In the genomic region with DNA sequence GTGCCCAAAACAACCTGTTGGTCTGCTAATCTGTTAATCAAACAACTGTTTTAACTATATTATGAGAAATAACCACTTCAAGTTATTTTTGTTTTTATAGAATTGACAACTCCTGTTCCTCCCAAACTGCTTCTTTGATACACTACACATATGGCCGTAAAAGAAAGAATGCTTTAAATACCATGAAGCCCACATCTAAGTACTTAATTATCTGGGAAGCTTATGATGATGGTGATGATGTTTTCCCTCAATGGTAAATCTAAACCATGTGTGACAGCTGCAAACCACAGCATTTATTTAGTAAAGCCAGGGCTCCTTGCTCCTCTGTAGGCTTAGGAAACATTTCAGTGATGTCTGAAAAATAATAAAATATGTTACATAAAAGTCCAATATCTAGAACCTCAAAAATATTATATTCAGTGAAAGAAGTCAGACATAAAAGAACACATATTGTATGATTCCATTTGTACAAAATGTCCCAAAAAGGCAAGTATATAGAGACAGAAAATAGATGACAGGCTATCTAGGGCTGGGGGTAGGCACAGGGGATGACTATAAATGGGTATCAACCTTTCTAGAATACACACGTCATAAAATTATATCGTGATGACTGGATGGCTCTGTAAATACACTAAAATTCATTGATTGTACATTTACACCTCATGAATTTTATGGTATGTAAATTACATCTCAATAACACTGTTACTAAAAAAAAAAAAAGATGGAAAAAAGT, we compare ENCODE assay signal across 1 cellular context.
TF ChIP-seq lines count a peak whose summit lies in the region.

No MANE protein-coding gene starts in this region.

TF ChIP-seq in GM23338, 12 proteins besides CTCF, POLR2A, EP300 and RAD21 (continued from another document):
- TF ChIP-seq, protein P1, sequence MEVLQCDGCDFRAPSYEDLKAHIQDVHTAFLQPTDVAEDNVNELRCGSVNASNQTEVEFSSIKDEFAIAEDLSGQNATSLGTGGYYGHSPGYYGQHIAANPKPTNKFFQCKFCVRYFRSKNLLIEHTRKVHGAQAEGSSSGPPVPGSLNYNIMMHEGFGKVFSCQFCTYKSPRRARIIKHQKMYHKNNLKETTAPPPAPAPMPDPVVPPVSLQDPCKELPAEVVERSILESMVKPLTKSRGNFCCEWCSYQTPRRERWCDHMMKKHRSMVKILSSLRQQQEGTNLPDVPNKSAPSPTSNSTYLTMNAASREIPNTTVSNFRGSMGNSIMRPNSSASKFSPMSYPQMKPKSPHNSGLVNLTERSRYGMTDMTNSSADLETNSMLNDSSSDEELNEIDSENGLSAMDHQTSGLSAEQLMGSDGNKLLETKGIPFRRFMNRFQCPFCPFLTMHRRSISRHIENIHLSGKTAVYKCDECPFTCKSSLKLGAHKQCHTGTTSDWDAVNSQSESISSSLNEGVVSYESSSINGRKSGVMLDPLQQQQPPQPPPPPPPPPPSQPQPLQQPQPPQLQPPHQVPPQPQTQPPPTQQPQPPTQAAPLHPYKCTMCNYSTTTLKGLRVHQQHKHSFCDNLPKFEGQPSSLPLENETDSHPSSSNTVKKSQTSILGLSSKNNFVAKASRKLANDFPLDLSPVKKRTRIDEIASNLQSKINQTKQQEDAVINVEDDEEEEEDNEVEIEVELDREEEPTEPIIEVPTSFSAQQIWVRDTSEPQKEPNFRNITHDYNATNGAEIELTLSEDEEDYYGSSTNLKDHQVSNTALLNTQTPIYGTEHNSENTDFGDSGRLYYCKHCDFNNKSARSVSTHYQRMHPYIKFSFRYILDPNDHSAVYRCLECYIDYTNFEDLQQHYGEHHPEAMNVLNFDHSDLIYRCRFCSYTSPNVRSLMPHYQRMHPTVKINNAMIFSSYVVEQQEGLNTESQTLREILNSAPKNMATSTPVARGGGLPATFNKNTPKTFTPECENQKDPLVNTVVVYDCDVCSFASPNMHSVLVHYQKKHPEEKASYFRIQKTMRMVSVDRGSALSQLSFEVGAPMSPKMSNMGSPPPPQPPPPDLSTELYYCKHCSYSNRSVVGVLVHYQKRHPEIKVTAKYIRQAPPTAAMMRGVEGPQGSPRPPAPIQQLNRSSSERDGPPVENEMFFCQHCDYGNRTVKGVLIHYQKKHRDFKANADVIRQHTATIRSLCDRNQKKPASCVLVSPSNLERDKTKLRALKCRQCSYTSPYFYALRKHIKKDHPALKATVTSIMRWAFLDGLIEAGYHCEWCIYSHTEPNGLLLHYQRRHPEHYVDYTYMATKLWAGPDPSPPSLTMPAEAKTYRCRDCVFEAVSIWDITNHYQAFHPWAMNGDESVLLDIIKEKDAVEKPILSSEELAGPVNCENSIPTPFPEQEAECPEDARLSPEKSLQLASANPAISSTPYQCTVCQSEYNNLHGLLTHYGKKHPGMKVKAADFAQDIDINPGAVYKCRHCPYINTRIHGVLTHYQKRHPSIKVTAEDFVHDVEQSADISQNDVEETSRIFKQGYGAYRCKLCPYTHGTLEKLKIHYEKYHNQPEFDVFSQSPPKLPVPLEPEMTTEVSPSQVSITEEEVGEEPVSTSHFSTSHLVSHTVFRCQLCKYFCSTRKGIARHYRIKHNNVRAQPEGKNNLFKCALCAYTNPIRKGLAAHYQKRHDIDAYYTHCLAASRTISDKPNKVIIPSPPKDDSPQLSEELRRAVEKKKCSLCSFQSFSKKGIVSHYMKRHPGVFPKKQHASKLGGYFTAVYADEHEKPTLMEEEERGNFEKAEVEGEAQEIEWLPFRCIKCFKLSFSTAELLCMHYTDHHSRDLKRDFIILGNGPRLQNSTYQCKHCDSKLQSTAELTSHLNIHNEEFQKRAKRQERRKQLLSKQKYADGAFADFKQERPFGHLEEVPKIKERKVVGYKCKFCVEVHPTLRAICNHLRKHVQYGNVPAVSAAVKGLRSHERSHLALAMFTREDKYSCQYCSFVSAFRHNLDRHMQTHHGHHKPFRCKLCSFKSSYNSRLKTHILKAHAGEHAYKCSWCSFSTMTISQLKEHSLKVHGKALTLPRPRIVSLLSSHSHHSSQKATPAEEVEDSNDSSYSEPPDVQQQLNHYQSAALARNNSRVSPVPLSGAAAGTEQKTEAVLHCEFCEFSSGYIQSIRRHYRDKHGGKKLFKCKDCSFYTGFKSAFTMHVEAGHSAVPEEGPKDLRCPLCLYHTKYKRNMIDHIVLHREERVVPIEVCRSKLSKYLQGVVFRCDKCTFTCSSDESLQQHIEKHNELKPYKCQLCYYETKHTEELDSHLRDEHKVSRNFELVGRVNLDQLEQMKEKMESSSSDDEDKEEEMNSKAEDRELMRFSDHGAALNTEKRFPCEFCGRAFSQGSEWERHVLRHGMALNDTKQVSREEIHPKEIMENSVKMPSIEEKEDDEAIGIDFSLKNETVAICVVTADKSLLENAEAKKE (CRISPR knock-in tag; IDR thresholded peaks at IDR 0.05), result no peak
- no peak for TF ChIP-seq CREB1 (CRISPR knock-in tag; IDR thresholded peaks at IDR 0.05; ENCODE audit: low read depth)
- TF ChIP-seq EZH2phosphoT487 (IDR thresholded peaks at IDR 0.05; ENCODE audit: unreplicated experiment), result no peak
- TF ChIP-seq JUNB (IDR thresholded peaks at IDR 0.05; ENCODE audit: unreplicated experiment), result no peak
- TF ChIP-seq ZNF114 (CRISPR knock-in tag; IDR thresholded peaks at IDR 0.05), result no peak
- TF ChIP-seq STAT1 (IDR thresholded peaks at IDR 0.05; ENCODE audit: unreplicated experiment), result no peak
- TF ChIP-seq EZH2 (IDR thresholded peaks at IDR 0.05; ENCODE audit: low read depth, unreplicated experiment), result no peak
